Comparison of ENCODE assay signal across 18 cellular contexts in the genomic region with DNA sequence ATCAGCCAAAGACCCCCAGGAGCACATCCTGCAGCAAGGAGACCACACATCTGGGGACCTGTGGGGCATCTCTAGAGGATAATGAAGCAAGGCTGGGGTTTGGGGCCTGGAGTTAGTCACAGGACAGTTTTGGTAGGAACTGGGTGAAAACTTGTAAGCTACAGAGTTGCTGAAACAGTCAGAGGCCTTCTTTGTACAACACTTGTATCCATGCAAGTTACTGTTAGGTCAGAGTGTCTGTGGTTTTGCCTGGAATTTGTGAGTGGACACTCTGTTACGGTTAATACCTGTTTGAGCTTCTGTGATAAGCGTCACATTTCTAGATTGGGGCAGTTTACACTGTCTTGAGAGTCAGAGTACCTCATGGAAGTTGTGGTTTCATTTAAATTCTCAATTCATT. TPM values are rescaled to one million over a fixed set of nuclear protein-coding genes. Genes with fewer than 3 reads are reported as not detected.
DNase-seq lines count a peak whose midpoint lies in the region; ATAC-seq, FAIRE-seq and TF ChIP-seq lines count a peak whose summit lies in the region.
"Had no signal": no experiment of that assay in that cellular context is flagged by ENCODE, and none has a peak within 500 bp of the region (broad histone marks: within the 10 kb centered on the region; RNA-seq: fewer than 3 reads in every experiment).

No MANE protein-coding gene starts in this region.

- H3K9ac ChIP-seq in IMR-90 (ENCODE audit: low read depth, low read length): no peak overlapping the region
- H3K9ac ChIP-seq: BLaER1 treated with 17β-estradiol and CSF1 and Interleukin-3, amounts not matched to agents 10 nM and 100 nM had no signal

- H3K4me3 ChIP-seq in IMR-90 (ENCODE audit: insufficient read depth, low read depth, low read length): no peak overlapping the region
- no peak overlapping the region for H3K4me3 ChIP-seq in astrocyte of the spinal cord (ENCODE audit: low read depth, low read length)
- H3K4me3 ChIP-seq in hepatocyte: no peak overlapping the region
- H3K4me3 ChIP-seq in suprapubic skin: no peak overlapping the region
- H3K4me3 ChIP-seq in small intestine (ENCODE audit: low read depth in 1 of 2, low read length in 2 of 2): no peak overlapping the region
- H3K4me3 ChIP-seq: BLaER1 treated with 17β-estradiol and CSF1 and Interleukin-3, amounts not matched to agents 10 nM and 100 nM; heart right ventricle; mucosa of descending colon had no signal

- ATAC-seq in IMR-90 (ENCODE audit: low read depth) (no peak), omental fat pad (ENCODE audit: low FRiP score) (no peak)
- ATAC-seq: heart right ventricle, mucosa of descending colon had no signal

- H2AFZ ChIP-seq in IMR-90 (replicated peaks; ENCODE audit: low read length, poor library complexity) (peak overlapping the region; percentile 58), hepatocyte (no peak overlapping the region)

- BruUV-seq in IMR-90 (replicated peaks; lab: Mats Ljungman, UMichigan): no TSS peak

- peak overlapping the region; percentile 75; the same call in 2 of the 3 replicates for H2BK15ac ChIP-seq in IMR-90 (ENCODE audit: low read depth, low read length)

- no peak for TF ChIP-seq EP300 in suprapubic skin (IDR thresholded peaks at IDR 0.05)

- H3K36me3 ChIP-seq in IMR-90 (ENCODE audit: control insufficient read depth, insufficient read depth, low read length): no peaks in the 10 kb centered on the region
- H3K36me3 ChIP-seq in hepatocyte (replicated peaks; ENCODE audit: insufficient read depth, low read depth): no peaks in the 10 kb centered on the region
- H3K36me3 ChIP-seq in suprapubic skin: no peaks in the 10 kb centered on the region
- no peaks in the 10 kb centered on the region for H3K36me3 ChIP-seq in small intestine (ENCODE audit: control insufficient read depth in 2 of 2, insufficient read depth in 2 of 2, low read length in 2 of 2)

- no CpG with 5 or more reads among the region's 2 CpGs for WGBS in IMR-90 (ENCODE audit: extremely low coverage in 2 of 2, insufficient read length in 1 of 2), 2 experiments
- 68% methylated on average over 2 of the region's 2 CpGs for WGBS in hepatocyte (ENCODE audit: low lambda C conversion rate, missing lambda C conversion rate)
- whole genome bisulfite sequencing in suprapubic skin: 96% methylated on average over 2 of the region's 2 CpGs
- 94 to 97% (median 96%) methylated on average over 2 of the region's 2 CpGs for whole genome bisulfite sequencing in small intestine, 3 donors

- dilution Hi-C loops in IMR-90 (cut with HindIII; ENCODE audit: low sequenced_read_pairs, unreplicated experiment): no loop called here

- H3K9me1 ChIP-seq in IMR-90 (ENCODE audit: insufficient read depth, low read length): peaks cover 20% of the 10 kb centered on the region

- peak overlapping the region; percentile 88 for H2AK9ac ChIP-seq in IMR-90 (replicated peaks; ENCODE audit: low read depth, low read length, poor library complexity)

- peak overlapping the region; percentile 63 for H2BK5ac ChIP-seq in IMR-90 (ENCODE audit: low read depth, low read length, poor library complexity, severe bottlenecking)

- H4K20me1 ChIP-seq in IMR-90 (ENCODE audit: insufficient read depth, low read length) (no peaks in the 10 kb centered on the region), hepatocyte (ENCODE audit: insufficient read depth, poor library complexity, severe bottlenecking) (no peaks in the 10 kb centered on the region)
- H4K20me1 ChIP-seq: BLaER1 treated with 17β-estradiol and CSF1 and Interleukin-3, amounts not matched to agents 10 nM and 100 nM had no signal

- POLR2A ChIA-PET in IMR-90 (lab: Charles Lee; ENCODE audit: unreplicated experiment): no interaction called here

- peak overlapping the region; percentile 95 for H3K23ac ChIP-seq in IMR-90 (ENCODE audit: low read depth, low read length)

- no peaks in the 10 kb centered on the region for H3K9me3 ChIP-seq in IMR-90 (ENCODE audit: control insufficient read depth, insufficient read depth, low read length)
- H3K9me3 ChIP-seq in hepatocyte (ENCODE audit: low read depth): no peaks in the 10 kb centered on the region
- no peaks in the 10 kb centered on the region for H3K9me3 ChIP-seq in suprapubic skin
- no peaks in the 10 kb centered on the region for H3K9me3 ChIP-seq in small intestine (ENCODE audit: control insufficient read depth, low read depth)
- H3K9me3 ChIP-seq: BLaER1 treated with 17β-estradiol and CSF1 and Interleukin-3, amounts not matched to agents 10 nM and 100 nM; heart right ventricle; mucosa of descending colon had no signal

- peak overlapping the region; percentile 65 for H2AK5ac ChIP-seq in IMR-90 (ENCODE audit: low read depth, low read length)

- FAIRE-seq in small intestine (lab: Jason Lieb, UNC): no peak
- FAIRE-seq: kidney had no signal

- peak overlapping the region; percentile 83 for H4K5ac ChIP-seq in IMR-90 (ENCODE audit: low read depth, low read length)

- no peaks in the 10 kb centered on the region for H3K27me3 ChIP-seq in IMR-90 (ENCODE audit: control insufficient read depth, insufficient read depth, low read length)
- no peaks in the 10 kb centered on the region for H3K27me3 ChIP-seq in hepatocyte
- H3K27me3 ChIP-seq in suprapubic skin: no peaks in the 10 kb centered on the region
- H3K27me3 ChIP-seq in small intestine (ENCODE audit: control insufficient read depth in 2 of 2, insufficient read depth in 2 of 2, low read length in 2 of 2): no peaks in the 10 kb centered on the region
- H3K27me3 ChIP-seq: BLaER1 treated with 17β-estradiol and CSF1 and Interleukin-3, amounts not matched to agents 10 nM and 100 nM; heart right ventricle had no signal

- H2BK120ac ChIP-seq in IMR-90 (ENCODE audit: low read depth, low read length): peak overlapping the region; percentile 95

- H4K8ac ChIP-seq in IMR-90 (ENCODE audit: low read depth in 2 of 2, low read length in 2 of 2): peak overlapping the region; percentile 85 to 92

- CTCF ChIA-PET in IMR-90 (lab: Yijun Ruan, JAX): no interaction called here

- peak overlapping the region; percentile 55; the same call in 1 of the 2 replicates for H3K56ac ChIP-seq in IMR-90 (ENCODE audit: extremely low read depth, insufficient read depth, low read length)

- intact Hi-C loops in IMR-90 (cut with micrococcal nuclease): no loop called here

- TF ChIP-seq POLR2A in IMR-90 (IDR thresholded peaks at IDR 0.05; ENCODE audit: low read depth, low read length) (no peak), suprapubic skin (IDR thresholded peaks at IDR 0.05) (no peak)

- peak overlapping the region; percentile 82 for H2BK20ac ChIP-seq in IMR-90 (ENCODE audit: low read depth, low read length)

- H3K14ac ChIP-seq in IMR-90 (replicated peaks; ENCODE audit: low read depth, low read length): peak overlapping the region; percentile 95

- peak overlapping the region; percentile 87 for H3K18ac ChIP-seq in IMR-90 (ENCODE audit: low read depth, low read length)

- in situ Hi-C loops in IMR-90 (cut with MboI; ENCODE audit: low sequenced_read_pairs): no loop called here
- in situ Hi-C loops in astrocyte of the spinal cord (cut with HindIII; ENCODE audit: low sequenced_read_pairs): no loop called here

- DNase-seq in IMR-90 (peak; percentile 35), astrocyte of the spinal cord (ENCODE audit: low read depth, low spot score) (peak; percentile 55), hepatocyte (ENCODE audit: low spot score) (no peak), suprapubic skin (ENCODE audit: low spot score in 2 of 2) (no peak), small intestine (no peak), omental fat pad (ENCODE audit: low spot score) (no peak), Ammon's horn (ENCODE audit: low spot score) (no peak), GM19238 (ENCODE audit: insufficient read length, low spot score) (no peak)
- DNase-seq: activated CD4-positive, alpha-beta T cell treated with anti-CD3 and anti-CD28 coated beads, Interleukin-2, amount 10 ng/mL, durations not matched to agents 24 days and 14 days; activated T-cell treated with anti-CD3 and anti-CD28 coated beads for 4 hours; cerebellar nuclear complex; heart right ventricle; kidney; mucosa of descending colon; NCI-H446; stimulated activated CD4-positive, alpha-beta T cell treated with anti-CD3 and anti-CD28 coated beads, Interleukin-15, amount 100 ng/mL, for 24 hours; substantia nigra had no signal

- no peaks in the 10 kb centered on the region for H3K79me2 ChIP-seq in hepatocyte

- H3K27ac ChIP-seq in IMR-90 (ENCODE audit: insufficient read depth, low read length) (peak overlapping the region; percentile 79; the same call in 1 of the 2 replicates), hepatocyte (peak overlapping the region; percentile 65), suprapubic skin (peak overlapping the region; percentile 84), small intestine (ENCODE audit: low read depth in 1 of 2, low read length in 1 of 2) (no peak overlapping the region)
- H3K27ac ChIP-seq: BLaER1 treated with 17β-estradiol and CSF1 and Interleukin-3, amounts not matched to agents 10 nM and 100 nM had no signal

- TF ChIP-seq RAD21 in IMR-90 (IDR thresholded peaks at IDR 0.05; ENCODE audit: low read length): no peak

- TF ChIP-seq CTCF in IMR-90 (conservative IDR thresholded peaks at IDR 0.05; ENCODE audit: low read depth, low read length): no peak
- no peak for TF ChIP-seq CTCF in astrocyte of the spinal cord (IDR thresholded peaks at IDR 0.05; ENCODE audit: low read depth, low read length)
- TF ChIP-seq CTCF in hepatocyte (IDR thresholded peaks at IDR 0.05; ENCODE audit: poor library complexity): no peak
- TF ChIP-seq CTCF in suprapubic skin (IDR thresholded peaks at IDR 0.05): no peak
- TF ChIP-seq CTCF in omental fat pad (IDR thresholded peaks at IDR 0.05): no peak

- peak overlapping the region; percentile 71 for H4K91ac ChIP-seq in IMR-90 (ENCODE audit: insufficient read depth, low read depth, low read length)

- H3K4me2 ChIP-seq in IMR-90 (ENCODE audit: low read depth, low read length) (no peak overlapping the region), hepatocyte (no peak overlapping the region)
- H3K4me2 ChIP-seq: BLaER1 treated with 17β-estradiol and CSF1 and Interleukin-3, amounts not matched to agents 10 nM and 100 nM had no signal

- H3K4me1 ChIP-seq in IMR-90 (ENCODE audit: control insufficient read depth, insufficient read depth, low read length) (peaks cover 26% of the 10 kb centered on the region), hepatocyte (ENCODE audit: insufficient read depth) (peaks cover 12% of the 10 kb centered on the region), suprapubic skin (peaks cover 61% of the 10 kb centered on the region), small intestine (ENCODE audit: control insufficient read depth in 2 of 2, insufficient read depth in 1 of 2, low read depth in 1 of 2, low read length in 1 of 2) (no peaks in the 10 kb centered on the region)

- peak overlapping the region; percentile 96 for H3K4ac ChIP-seq in IMR-90 (ENCODE audit: low read depth, low read length)

- no peaks in the 10 kb centered on the region for H3K9me2 ChIP-seq in hepatocyte (replicated peaks; ENCODE audit: insufficient read depth)

- peaks cover 0 to 18% of the 10 kb centered on the region in 2 experiments; a peak in 2 of 4 replicates for H3K79me1 ChIP-seq in IMR-90 (ENCODE audit: low read depth in 1 of 2, low read length in 2 of 2)

RNA-seq across cellular contexts. Expression of a gene that starts 22.6 kb away (rescaled TPM):
- total RNA-seq in IMR-90 (2012; rRNA removed): under 0.01 and 0.28 TPM in 2 replicates
- polyA plus RNA-seq in IMR-90 (2012; rRNA removed): 0.04 and 0.09 TPM in 2 replicates
- 0.02 TPM in 1 of 2 replicates, not detected in the other for polyA plus RNA-seq in IMR-90 (2012; cell fraction: cytosol; rRNA removed)
- polyA plus RNA-seq in IMR-90 (2012; cell fraction: nucleus; rRNA removed; ENCODE audit: low replicate concordance): 0.05 TPM in 1 of 2 replicates, not detected in the other
- 33.6 and 35.3 TPM in 2 replicates for total RNA-seq in hepatocyte
- 12.5 and 14.0 TPM in 2 replicates for polyA plus RNA-seq in hepatocyte
- total RNA-seq in suprapubic skin: 10 to 100 TPM in 1 of 4 donors, 1 to 10 TPM in 3; 2.8 to 13.3 (median 5.3) TPM
- polyA plus RNA-seq in small intestine: 1 to 10 TPM in 2 of 3 donors, under 1 TPM in 1; 0.22 to 2.8 (median 1.6) TPM
- total RNA-seq in omental fat pad: 10 to 100 TPM in 2 of 4 donors, 1 to 10 TPM in 2; 4.8 to 17.7 (median 11.4) TPM
- total RNA-seq: activated CD4-positive, alpha-beta T cell treated with anti-CD3 and anti-CD28 coated beads, Interleukin-2, amount 10 ng/mL, durations not matched to agents 24 days and 14 days had no signal

RNA-seq across cellular contexts. Expression of a gene that starts 30.9 kb away (rescaled TPM):
- under 0.01 and 0.36 TPM in 2 replicates for total RNA-seq in IMR-90 (2012; rRNA removed)
- 0.26 TPM in 2 replicates for polyA plus RNA-seq in IMR-90 (2012; rRNA removed)
- 0.06 and 0.09 TPM in 2 replicates for polyA plus RNA-seq in IMR-90 (2012; cell fraction: cytosol; rRNA removed)
- 0.08 and 0.50 TPM in 2 replicates for polyA plus RNA-seq in IMR-90 (2012; cell fraction: nucleus; rRNA removed; ENCODE audit: low replicate concordance)
- 15.9 and 20.8 TPM in 2 replicates for total RNA-seq in hepatocyte
- polyA plus RNA-seq in hepatocyte: 1.1 and 4.0 TPM in 2 replicates
- total RNA-seq in suprapubic skin: 1 to 10 TPM; 3.1 to 6.1 (median 4.3) TPM
- polyA plus RNA-seq in small intestine: 1 to 10 TPM; 1.9 to 2.8 (median 2.5) TPM
- 10 to 100 TPM; 45.6 to 80.6 (median 54.1) TPM for total RNA-seq in omental fat pad
- total RNA-seq: activated CD4-positive, alpha-beta T cell treated with anti-CD3 and anti-CD28 coated beads, Interleukin-2, amount 10 ng/mL, durations not matched to agents 24 days and 14 days had no signal

Comparison
In these comparisons a context has a peak if more than half of its experiments do, and no peak if none do; other contexts are left out.
1. DNase-seq: peak in IMR-90 (single experiment) and astrocyte of the spinal cord (single experiment); none in hepatocyte (single experiment), suprapubic skin (0 of 2), small intestine (single experiment), omental fat pad (single experiment), Ammon's horn (single experiment) and GM19238 (single experiment).
2. H3K27ac ChIP-seq: peak in IMR-90 (single experiment), hepatocyte (single experiment) and suprapubic skin (single experiment); none in small intestine (0 of 2).